Comparison of ENCODE assay signal across 26 cellular contexts in the genomic region with DNA sequence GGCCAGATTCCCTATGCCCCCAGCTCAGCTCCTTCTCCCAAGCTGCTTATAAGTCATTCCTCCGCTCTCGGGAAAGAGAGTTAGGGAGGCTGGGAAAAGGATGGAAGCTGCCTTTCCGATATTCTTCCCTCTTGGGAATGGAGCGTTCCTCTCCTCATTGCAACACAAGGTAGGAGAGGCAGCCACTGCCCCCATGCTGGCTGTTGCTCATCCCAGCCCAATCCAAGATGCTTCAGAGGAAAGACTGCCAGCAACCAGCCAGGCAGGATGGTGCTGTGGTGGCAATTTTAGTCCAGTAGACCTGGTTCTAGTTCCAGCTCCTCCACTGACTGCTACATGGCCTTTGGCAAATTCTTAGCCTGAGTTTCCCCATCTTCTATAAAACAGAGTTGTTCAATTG. TPM values are rescaled to one million over a fixed set of nuclear protein-coding genes. Genes with fewer than 3 reads are reported as not detected.
"Had no signal": no experiment of that assay in that cellular context is flagged by ENCODE, and none has a peak within 500 bp of the region (broad histone marks: within the 10 kb centered on the region; RNA-seq: fewer than 3 reads in every experiment).

No MANE protein-coding gene starts in this region.

- H3K4me3 Mint-ChIP-seq: activated B cell treated with CpG ODN at 0.5 μM for 24 hours; activated CD4-positive, alpha-beta memory T cell treated with anti-CD3 and anti-CD28 coated beads for 36 hours; activated CD4-positive, alpha-beta T cell treated with anti-CD3 and anti-CD28 coated beads, Interleukin-2, amount 10 ng/mL, durations not matched to agents 7 days and 5 days; activated naive CD4-positive, alpha-beta T cell treated with anti-CD3 and anti-CD28 coated beads for 36 hours; activated naive CD8-positive, alpha-beta T cell; activated T-helper 17 cell treated with anti-CD3 and anti-CD28 coated beads, Interleukin-2, amount 50 U/mL, for 72 hours; T-cell had no signal

- H3K9me3 Mint-ChIP-seq: activated B cell treated with CpG ODN at 0.5 μM for 24 hours; activated CD4-positive, alpha-beta memory T cell treated with anti-CD3 and anti-CD28 coated beads for 36 hours; activated CD4-positive, alpha-beta T cell treated with anti-CD3 and anti-CD28 coated beads, Interleukin-2, amount 10 ng/mL, durations not matched to agents 7 days and 5 days; activated naive CD4-positive, alpha-beta T cell treated with anti-CD3 and anti-CD28 coated beads for 36 hours; activated T-helper 17 cell treated with anti-CD3 and anti-CD28 coated beads, Interleukin-2, amount 50 U/mL, for 72 hours; T-cell had no signal

- H3K27me3 ChIP-seq: brain microvascular endothelial cell had no signal

- H3K4me2 ChIP-seq: KMS-11 had no signal

- H3K27ac Mint-ChIP-seq: activated B cell treated with CpG ODN at 0.5 μM for 24 hours; activated CD4-positive, alpha-beta memory T cell treated with anti-CD3 and anti-CD28 coated beads for 36 hours; activated naive CD4-positive, alpha-beta T cell treated with anti-CD3 and anti-CD28 coated beads for 36 hours; activated naive CD8-positive, alpha-beta T cell; activated T-helper 17 cell treated with anti-CD3 and anti-CD28 coated beads, Interleukin-2, amount 50 U/mL, for 72 hours; T-cell had no signal

- H3K4me3 ChIP-seq: SK-N-MC had no signal

- H3K27ac ChIP-seq: brain microvascular endothelial cell, KMS-11, SK-N-MC had no signal

- H3K9ac ChIP-seq: KMS-11 had no signal

- H3K36me3 Mint-ChIP-seq: activated CD4-positive, alpha-beta memory T cell treated with anti-CD3 and anti-CD28 coated beads for 36 hours had no signal

- H3K36me3 ChIP-seq: brain microvascular endothelial cell had no signal

- DNase-seq: activated B cell treated with CpG ODN at 0.5 μM for 24 hours; activated CD4-positive, alpha-beta memory T cell treated with anti-CD3 and anti-CD28 coated beads for 36 hours; activated CD4-positive, alpha-beta T cell treated with anti-CD3 and anti-CD28 coated beads, Interleukin-2, amount 10 ng/mL, durations not matched to agents 7 days and 5 days; activated gamma-delta T cell; activated naive CD4-positive, alpha-beta T cell treated with anti-CD3 and anti-CD28 coated beads for 36 hours; activated T-cell treated with anti-CD3 and anti-CD28 coated beads for 4 hours; activated T-cell treated with anti-CD3 and anti-CD28 coated beads, Interleukin-2, amount 50 U/mL, for 48 hours; amygdala; brain microvascular endothelial cell; NCI-H1092; NCI-H1417; NCI-H1930; NCI-H2171; NCI-H226; NCI-H526; NCI-H82; RPMI8226; T-cell; T-helper 2 cell; T1000 had no signal

- H3K27me3 Mint-ChIP-seq: activated B cell treated with CpG ODN at 0.5 μM for 24 hours; activated CD4-positive, alpha-beta memory T cell treated with anti-CD3 and anti-CD28 coated beads for 36 hours; activated naive CD8-positive, alpha-beta T cell; activated T-helper 17 cell treated with anti-CD3 and anti-CD28 coated beads, Interleukin-2, amount 50 U/mL, for 72 hours; T-cell had no signal

- H3K4me1 Mint-ChIP-seq: activated B cell treated with CpG ODN at 0.5 μM for 24 hours; activated T-helper 17 cell treated with anti-CD3 and anti-CD28 coated beads, Interleukin-2, amount 50 U/mL, for 72 hours had no signal

RNA-seq across cellular contexts. Expression of a gene that starts 13.7 kb away (rescaled TPM):
- total RNA-seq: activated B cell treated with CpG ODN at 0.5 μM for 24 hours; activated CD4-positive, alpha-beta T cell treated with anti-CD3 and anti-CD28 coated beads, Interleukin-2, amount 10 ng/mL, durations not matched to agents 7 days and 5 days; MCF 10A; OCI-LY7 had no signal

RNA-seq across cellular contexts. Expression of a gene that starts 48.1 kb away (rescaled TPM):
- total RNA-seq: OCI-LY7 had no signal
